Comparison of ENCODE assay signal across 13 cellular contexts in the genomic region with DNA sequence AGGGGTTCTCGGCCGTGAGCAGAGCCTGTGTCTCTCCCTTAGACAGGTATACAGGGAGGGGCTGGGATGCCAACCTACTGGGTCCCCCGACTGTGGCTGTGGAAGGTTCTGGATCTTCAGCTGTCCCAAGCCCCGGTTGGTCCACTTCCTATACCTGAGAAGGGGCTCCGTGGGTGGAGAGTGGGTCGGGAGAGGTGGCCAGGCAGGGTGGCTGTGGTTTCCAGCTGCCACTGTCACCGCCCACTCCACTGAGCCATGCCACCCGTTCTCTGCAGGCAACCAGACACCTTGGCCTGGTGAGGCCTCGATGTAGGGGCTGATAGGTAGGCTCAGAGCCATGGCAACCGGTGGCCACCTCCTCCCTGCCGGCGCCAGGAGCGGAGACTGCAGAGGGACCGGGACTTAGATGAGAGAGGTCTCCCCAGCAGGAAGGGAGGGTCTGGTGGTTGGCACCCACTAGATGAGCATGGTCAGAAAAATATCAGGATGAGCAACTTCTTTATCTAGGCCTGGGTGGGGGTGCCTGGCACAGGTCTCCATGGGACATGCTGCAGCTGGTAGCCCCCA. TPM values are rescaled to one million over a fixed set of nuclear protein-coding genes. Genes with fewer than 3 reads are reported as not detected.
A peak's percentile ranks its signal among the peaks of the same experiment; 100 is the strongest.
DNase-seq lines count a peak whose midpoint lies in the region; ATAC-seq and TF ChIP-seq lines count a peak whose summit lies in the region.
"Had no signal": no experiment of that assay in that cellular context is flagged by ENCODE, and none has a peak within 500 bp of the region (broad histone marks: within the 10 kb centered on the region; RNA-seq: fewer than 3 reads in every experiment).

No MANE protein-coding gene starts in this region.

- H3K4me2 ChIP-seq in BLaER1 (peak overlapping the region; percentile 36), skeletal muscle satellite cell (ENCODE audit: low read length) (peak overlapping the region; percentile 42)

- no peaks in the 10 kb centered on the region for H3K9me3 ChIP-seq in BLaER1
- H3K9me3 ChIP-seq in skeletal muscle satellite cell (replicated peaks; ENCODE audit: low read length), result no peaks in the 10 kb centered on the region

- peaks cover 56% of the 10 kb centered on the region for H3K4me1 ChIP-seq in BLaER1
- peaks cover 71% of the 10 kb centered on the region for H3K4me1 ChIP-seq in skeletal muscle satellite cell (ENCODE audit: control insufficient read depth, insufficient read depth, low read length)

- CTCF ChIA-PET in RWPE1 (lab: Yijun Ruan, JAX), result interaction anchor here (0.7 kb wide), 1 partner anchor 31 kb away, joined by 3 read pairs; no protein-coding TSS in a partner anchor

- H3K36me3 ChIP-seq in BLaER1 (peaks cover 43% of the 10 kb centered on the region), skeletal muscle satellite cell (ENCODE audit: insufficient read depth, low read length) (peaks cover 24% of the 10 kb centered on the region)

- H3K4me3 ChIP-seq in BLaER1 (no peak overlapping the region), fibroblast of the aortic adventitia (ENCODE audit: low read depth, low read length) (peak overlapping the region; percentile 9), skeletal muscle satellite cell (ENCODE audit: low read length) (no peak overlapping the region)

- TF ChIP-seq POLR2A in GM18505 (IDR thresholded peaks at IDR 0.05; ENCODE audit: borderline replicate concordance, extremely low read depth, insufficient read depth, insufficient read length), result no peak

- TF ChIP-seq CTCF in RWPE1 (conservative IDR thresholded peaks at IDR 0.05; ENCODE audit: low read depth) (no peak), fibroblast of the aortic adventitia (IDR thresholded peaks at IDR 0.05; ENCODE audit: insufficient read depth, low read length) (no peak)

- peaks cover 58% of the 10 kb centered on the region for H4K20me1 ChIP-seq in BLaER1

- H3K27ac ChIP-seq in BLaER1, result peak overlapping the region; percentile 59; the same call in 1 of the 2 replicates
- peak overlapping the region; percentile 95 for H3K27ac ChIP-seq in RWPE1

- H3K9ac ChIP-seq in BLaER1, result 0 out of 2 replicates have a peak overlapping the region, but pooled peaks have one; percentile 21
- H3K9ac ChIP-seq in skeletal muscle satellite cell (ENCODE audit: low read depth, low read length), result no peak overlapping the region

- H3K27me3 ChIP-seq in BLaER1 (no peaks in the 10 kb centered on the region), skeletal muscle satellite cell (ENCODE audit: control insufficient read depth, insufficient read depth, low read length) (no peaks in the 10 kb centered on the region)

- POLR2A ChIA-PET in RWPE1 (lab: Yijun Ruan, JAX; ENCODE audit: low non-redundant PET), result interaction anchor here (0.6 to 1.0 kb wide), 2 partner anchors 30 to 877 kb away, joined by 3 to 5 read pairs; no protein-coding TSS in a partner anchor

- ATAC-seq in GM21423 (IDR thresholded peaks at IDR 0.05; ENCODE audit: unreplicated experiment) (no peak), GM18505 (IDR thresholded peaks at IDR 0.05; ENCODE audit: unreplicated experiment) (no peak)

- DNase-seq in RWPE1 (ENCODE audit: low spot score) (no peak), fibroblast of the aortic adventitia (ENCODE audit: low read depth) (no peak), NCI-H446 treated with DMSO at 0.1 percent for 48 hours (lab: John Stamatoyannopoulos, UW) (no peak), epidermal melanocyte (ENCODE audit: insufficient read length, low spot score) (no peak)
- DNase-seq: activated CD4-positive, alpha-beta T cell treated with anti-CD3 and anti-CD28 coated beads, Interleukin-2, amount 50 U/mL, for 4 hours; CD4-positive, CD25-positive, alpha-beta regulatory T cell; effector memory CD4-positive, alpha-beta T cell; HCEC 1CT; NCI-H526 had no signal

RNA-seq across cellular contexts. Expression of a gene that starts 53.8 kb away (rescaled TPM):
- total RNA-seq in fibroblast of the aortic adventitia (ENCODE audit: low replicate concordance), result 150 and 151 TPM in 2 replicates
- total RNA-seq in skeletal muscle satellite cell (2012; rRNA removed), result 186 and 191 TPM in 2 replicates

RNA-seq across cellular contexts. Expression of a gene that starts 57.1 kb away (rescaled TPM):
- 13.1 and 16.2 TPM in 2 replicates for total RNA-seq in fibroblast of the aortic adventitia (ENCODE audit: low replicate concordance)
- total RNA-seq in skeletal muscle satellite cell (2012; rRNA removed), result 31.7 and 46.1 TPM in 2 replicates
